ENCODE assay signal across 8 cellular contexts in the genomic region with DNA sequence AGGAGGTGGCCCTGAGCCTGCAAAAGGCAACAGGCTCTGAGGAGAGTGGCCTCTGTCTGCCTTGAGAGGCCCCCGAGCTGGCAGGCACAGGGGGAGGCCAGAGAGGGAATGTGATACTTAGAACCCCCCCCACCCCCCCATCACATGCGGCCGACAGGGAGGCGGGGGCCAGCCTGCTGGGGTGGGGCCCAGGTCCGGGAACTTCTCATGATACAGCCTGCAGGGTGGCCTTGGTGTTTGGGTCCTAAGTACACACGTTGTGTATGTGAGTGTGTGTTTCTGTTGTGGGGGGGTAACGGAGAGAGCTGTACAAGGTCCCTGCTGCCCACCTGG. TPM values are rescaled to one million over a fixed set of nuclear protein-coding genes. Genes with fewer than 3 reads are reported as not detected.
A peak's percentile ranks its signal among the peaks of the same experiment; 100 is the strongest.
DNase-seq lines count a peak whose midpoint lies in the region; ATAC-seq and TF ChIP-seq lines count a peak whose summit lies in the region.

No MANE protein-coding gene starts in this region.

- peaks cover 57% of the 10 kb centered on the region for H3K4me1 ChIP-seq in CD8-positive, alpha-beta memory T cell (ENCODE audit: insufficient read depth, low read length)
- H3K4me1 ChIP-seq in neutrophil (ENCODE audit: control insufficient read depth in 1 of 2, insufficient read depth in 1 of 2, low read depth in 1 of 2, low read length in 1 of 2), result peaks cover 91 to 96% of the 10 kb centered on the region in 2 experiments

- ATAC-seq in HG03460 (IDR thresholded peaks at IDR 0.05; ENCODE audit: unreplicated experiment), result peak; percentile 0
- no peak for ATAC-seq in HG02678 (IDR thresholded peaks at IDR 0.05; ENCODE audit: unreplicated experiment)
- ATAC-seq in HG02884 (IDR thresholded peaks at IDR 0.05; ENCODE audit: unreplicated experiment), result no peak

- H3K4me1 Mint-ChIP-seq in CD8-positive, alpha-beta memory T cell, result peaks cover 52 to 59% (median 55%) of the 10 kb centered on the region in 3 donors

- H3K9me3 ChIP-seq in CD8-positive, alpha-beta memory T cell (ENCODE audit: low read length), result no peaks in the 10 kb centered on the region
- no peaks in the 10 kb centered on the region for H3K9me3 ChIP-seq in neutrophil

- CTCF ChIA-PET in CD8-positive, alpha-beta memory T cell (lab: Charles Lee), result interaction anchor here (1.0 to 6.1 kb wide), 3 partner anchors 48 to 151 kb away, joined by 4 to 30 read pairs (median 4); a partner anchor contains a TSS

- H3K9me3 Mint-ChIP-seq in CD8-positive, alpha-beta memory T cell, result no peaks in the 10 kb centered on the region

- TF ChIP-seq CTCF in brain microvascular endothelial cell (IDR thresholded peaks at IDR 0.05; ENCODE audit: low read depth, low read length, missing control alignments) (no peak), neutrophil (IDR thresholded peaks at IDR 0.05) (no peak)

- peak overlapping the region; percentile 73 to 92 (median 88) for H3K4me3 Mint-ChIP-seq in CD8-positive, alpha-beta memory T cell

- peaks cover 0 to 14% (median 6%) of the 10 kb centered on the region in 3 donors for H3K36me3 Mint-ChIP-seq in CD8-positive, alpha-beta memory T cell

- H3K27ac ChIP-seq in CD8-positive, alpha-beta memory T cell (ENCODE audit: low read depth, low read length), result peak overlapping the region; percentile 66
- H3K27ac ChIP-seq in brain microvascular endothelial cell (peak overlapping the region; percentile 52), neutrophil (peak overlapping the region; percentile 94)

- no peaks in the 10 kb centered on the region for H3K27me3 ChIP-seq in CD8-positive, alpha-beta memory T cell (ENCODE audit: insufficient read depth, low read length, poor library complexity, severe bottlenecking)
- no peaks in the 10 kb centered on the region for H3K27me3 ChIP-seq in brain microvascular endothelial cell (replicated peaks)
- no peaks in the 10 kb centered on the region for H3K27me3 ChIP-seq in neutrophil

- in situ Hi-C loops in brain microvascular endothelial cell (cut with HindIII; ENCODE audit: low pct_ligation_motif_present, low sequenced_read_pairs), result no loop called here

- H3K4me3 ChIP-seq in CD8-positive, alpha-beta memory T cell (ENCODE audit: low read length), result peak overlapping the region; percentile 59
- H3K4me3 ChIP-seq in brain microvascular endothelial cell (ENCODE audit: low read depth, low read length), result peak overlapping the region; percentile 49
- H3K4me3 ChIP-seq in neutrophil (ENCODE audit: low read depth in 1 of 2, low read length in 1 of 2), result peak overlapping the region; percentile 58 to 70

- peak overlapping the region; percentile 54 to 99 (median 92) for H3K27ac Mint-ChIP-seq in CD8-positive, alpha-beta memory T cell

- no peaks in the 10 kb centered on the region for H3K27me3 Mint-ChIP-seq in CD8-positive, alpha-beta memory T cell

- H3K36me3 ChIP-seq in CD8-positive, alpha-beta memory T cell (ENCODE audit: insufficient read depth, low read length), result no peaks in the 10 kb centered on the region
- H3K36me3 ChIP-seq in brain microvascular endothelial cell (replicated peaks) (no peaks in the 10 kb centered on the region), neutrophil (peaks cover 49% of the 10 kb centered on the region)

- POLR2A ChIA-PET in CD8-positive, alpha-beta memory T cell (lab: Charles Lee), result interaction anchor here (0.5 to 2.6 kb wide), 4 partner anchors 14 to 84 kb away, joined by 3 to 9 read pairs (median 6); no protein-coding TSS in a partner anchor

- no peak for DNase-seq in CD8-positive, alpha-beta memory T cell
- DNase-seq in brain microvascular endothelial cell, result no peak
- DNase-seq in NCI-H345 (lab: John Stamatoyannopoulos, UW), result no peak
- no peak for DNase-seq in amygdala (lab: John Stamatoyannopoulos, UW)

RNA-seq across cellular contexts. Expression of a gene that starts 19.7 kb away (rescaled TPM):
- 10 to 100 TPM; 68.8 to 75.4 TPM for total RNA-seq in CD8-positive, alpha-beta memory T cell
- 35.7 TPM for polyA plus RNA-seq in CD8-positive, alpha-beta memory T cell

RNA-seq across cellular contexts. Expression of a gene that starts 31.1 kb away (rescaled TPM):
- 100 to 1,000 TPM; 185 to 192 TPM for total RNA-seq in CD8-positive, alpha-beta memory T cell
- polyA plus RNA-seq in CD8-positive, alpha-beta memory T cell, result 217 TPM

RNA-seq across cellular contexts. Expression of a gene that starts 56.4 kb away (rescaled TPM):
- total RNA-seq in CD8-positive, alpha-beta memory T cell, result 10 to 100 TPM; 87.7 to 92.3 TPM
- 57.4 TPM for polyA plus RNA-seq in CD8-positive, alpha-beta memory T cell
